In the genomic region with DNA sequence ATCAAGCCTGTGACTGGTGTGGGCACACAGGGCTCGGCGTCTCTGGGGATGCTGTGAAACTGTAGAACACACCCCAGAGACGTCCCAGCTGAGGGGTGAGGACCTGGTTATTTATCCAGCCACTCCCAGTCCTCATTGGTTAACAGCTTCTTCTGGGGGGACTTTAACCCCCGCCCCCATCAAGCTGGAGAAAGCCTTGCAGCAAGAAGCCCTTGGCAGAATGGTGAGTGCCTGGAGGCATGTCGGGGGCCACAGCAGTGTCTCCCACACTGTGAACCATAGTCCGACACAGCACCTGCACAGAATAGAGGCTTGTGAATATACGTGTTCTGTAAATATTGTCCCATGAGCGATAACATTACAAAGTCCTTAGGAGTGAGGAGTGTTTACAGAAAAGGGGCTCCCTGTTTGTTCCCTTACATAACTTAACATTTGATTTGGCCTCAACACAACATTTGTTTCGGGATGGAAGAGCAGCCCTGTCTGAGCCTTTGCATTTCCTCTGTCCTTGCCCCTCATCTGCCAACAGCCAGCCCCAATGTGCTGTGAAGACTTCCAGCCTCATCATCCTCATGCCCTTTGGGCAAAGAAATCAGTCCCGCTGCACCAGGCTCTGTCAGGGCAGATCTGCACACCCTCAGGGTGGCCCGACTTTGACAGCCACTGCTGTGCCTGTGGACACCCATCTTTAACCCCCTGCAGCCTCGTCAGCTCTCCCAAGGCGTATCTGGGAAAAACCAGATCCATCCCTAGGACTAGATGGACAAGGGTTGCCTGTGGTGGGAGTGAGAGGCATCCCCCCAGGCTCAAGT, we compare ENCODE assay signal across 1 cellular context.
TF ChIP-seq lines count a peak whose summit lies in the region.

No MANE protein-coding gene starts in this region.

TF ChIP-seq in HepG2, 621 proteins besides CTCF, POLR2A, EP300 and RAD21 (continued from another document and continues in another):
- TF ChIP-seq, protein P1, sequence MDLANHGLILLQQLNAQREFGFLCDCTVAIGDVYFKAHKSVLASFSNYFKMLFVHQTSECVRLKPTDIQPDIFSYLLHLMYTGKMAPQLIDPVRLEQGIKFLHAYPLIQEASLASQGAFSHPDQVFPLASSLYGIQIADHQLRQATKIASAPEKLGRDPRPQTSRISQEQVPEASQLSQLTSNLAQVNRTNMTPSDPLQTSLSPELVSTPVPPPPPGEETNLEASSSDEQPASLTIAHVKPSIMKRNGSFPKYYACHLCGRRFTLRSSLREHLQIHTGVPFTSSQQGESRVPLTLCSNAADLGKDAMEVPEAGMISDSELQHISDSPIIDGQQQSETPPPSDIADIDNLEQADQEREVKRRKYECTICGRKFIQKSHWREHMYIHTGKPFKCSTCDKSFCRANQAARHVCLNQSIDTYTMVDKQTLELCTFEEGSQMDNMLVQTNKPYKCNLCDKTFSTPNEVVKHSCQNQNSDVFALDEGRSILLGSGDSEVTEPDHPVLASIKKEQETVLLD (CRISPR knock-in tag; IDR thresholded peaks at IDR 0.05; ENCODE audit: low read depth) = no peak
- TF ChIP-seq ZNF230 (CRISPR knock-in tag; IDR thresholded peaks at IDR 0.05) (0 out of 2 replicates have a peak, but pooled peaks have one; percentile 43), RORA (CRISPR knock-in tag; IDR thresholded peaks at IDR 0.05) (0 out of 2 replicates have a peak, but pooled peaks have one; percentile 71), RARA (CRISPR knock-in tag; IDR thresholded peaks at IDR 0.05) (peak; percentile 98), DNMT3B (CRISPR knock-in tag; conservative IDR thresholded peaks at IDR 0.05) (0 out of 2 replicates have a peak, but pooled peaks have one; percentile 5), LCORL (IDR thresholded peaks at IDR 0.05) (no peak), LCORL (CRISPR knock-in tag; IDR thresholded peaks at IDR 0.05) (peak; percentile 99), PAX8 (CRISPR knock-in tag; IDR thresholded peaks at IDR 0.05; ENCODE audit: borderline replicate concordance) (no peak), NCOA5 (CRISPR knock-in tag; IDR thresholded peaks at IDR 0.05) (no peak), SP4 (CRISPR knock-in tag; IDR thresholded peaks at IDR 0.05) (peak; percentile 16; the same call in 1 of the 2 replicates), ZNF20 (CRISPR knock-in tag; IDR thresholded peaks at IDR 0.05) (no peak), SUZ12 (IDR thresholded peaks at IDR 0.05; ENCODE audit: low read depth, low read length) (no peak), ADNP (CRISPR knock-in tag; IDR thresholded peaks at IDR 0.05) (no peak), KLF15 (CRISPR knock-in tag; IDR thresholded peaks at IDR 0.05; ENCODE audit: borderline replicate concordance) (no peak; the same call in 1 of the 2 replicates), SAP130 (CRISPR knock-in tag; IDR thresholded peaks at IDR 0.05; ENCODE audit: low read depth) (peak; percentile 98), ZNF607 (CRISPR knock-in tag; IDR thresholded peaks at IDR 0.05; ENCODE audit: borderline replicate concordance) (peak; percentile 93), GLI4 (CRISPR knock-in tag; IDR thresholded peaks at IDR 0.05; ENCODE audit: borderline replicate concordance) (peak; percentile 68; the same call in 1 of the 2 replicates), SAFB2 (CRISPR knock-in tag; IDR thresholded peaks at IDR 0.05; ENCODE audit: borderline replicate concordance, low read depth) (peak; percentile 83; the same call in 1 of the 2 replicates), SCMH1 (CRISPR knock-in tag; IDR thresholded peaks at IDR 0.05; ENCODE audit: borderline replicate concordance) (no peak), NONO (IDR thresholded peaks at IDR 0.05) (no peak), NONO (CRISPR knock-in tag; conservative IDR thresholded peaks at IDR 0.05) (no peak), ZNF557 (CRISPR knock-in tag; IDR thresholded peaks at IDR 0.05) (peak; percentile 91), RBM22 (optimal IDR thresholded peaks at IDR 0.05; ENCODE audit: low read length) (peak; percentile 91)
- TF ChIP-seq, protein P2, sequence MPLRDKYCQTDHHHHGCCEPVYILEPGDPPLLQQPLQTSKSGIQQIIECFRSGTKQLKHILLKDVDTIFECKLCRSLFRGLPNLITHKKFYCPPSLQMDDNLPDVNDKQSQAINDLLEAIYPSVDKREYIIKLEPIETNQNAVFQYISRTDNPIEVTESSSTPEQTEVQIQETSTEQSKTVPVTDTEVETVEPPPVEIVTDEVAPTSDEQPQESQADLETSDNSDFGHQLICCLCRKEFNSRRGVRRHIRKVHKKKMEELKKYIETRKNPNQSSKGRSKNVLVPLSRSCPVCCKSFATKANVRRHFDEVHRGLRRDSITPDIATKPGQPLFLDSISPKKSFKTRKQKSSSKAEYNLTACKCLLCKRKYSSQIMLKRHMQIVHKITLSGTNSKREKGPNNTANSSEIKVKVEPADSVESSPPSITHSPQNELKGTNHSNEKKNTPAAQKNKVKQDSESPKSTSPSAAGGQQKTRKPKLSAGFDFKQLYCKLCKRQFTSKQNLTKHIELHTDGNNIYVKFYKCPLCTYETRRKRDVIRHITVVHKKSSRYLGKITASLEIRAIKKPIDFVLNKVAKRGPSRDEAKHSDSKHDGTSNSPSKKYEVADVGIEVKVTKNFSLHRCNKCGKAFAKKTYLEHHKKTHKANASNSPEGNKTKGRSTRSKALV (CRISPR knock-in tag; IDR thresholded peaks at IDR 0.05) = peak; percentile 79; the same call in 1 of the 2 replicates
- TF ChIP-seq, protein P3, sequence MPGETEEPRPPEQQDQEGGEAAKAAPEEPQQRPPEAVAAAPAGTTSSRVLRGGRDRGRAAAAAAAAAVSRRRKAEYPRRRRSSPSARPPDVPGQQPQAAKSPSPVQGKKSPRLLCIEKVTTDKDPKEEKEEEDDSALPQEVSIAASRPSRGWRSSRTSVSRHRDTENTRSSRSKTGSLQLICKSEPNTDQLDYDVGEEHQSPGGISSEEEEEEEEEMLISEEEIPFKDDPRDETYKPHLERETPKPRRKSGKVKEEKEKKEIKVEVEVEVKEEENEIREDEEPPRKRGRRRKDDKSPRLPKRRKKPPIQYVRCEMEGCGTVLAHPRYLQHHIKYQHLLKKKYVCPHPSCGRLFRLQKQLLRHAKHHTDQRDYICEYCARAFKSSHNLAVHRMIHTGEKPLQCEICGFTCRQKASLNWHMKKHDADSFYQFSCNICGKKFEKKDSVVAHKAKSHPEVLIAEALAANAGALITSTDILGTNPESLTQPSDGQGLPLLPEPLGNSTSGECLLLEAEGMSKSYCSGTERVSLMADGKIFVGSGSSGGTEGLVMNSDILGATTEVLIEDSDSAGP (CRISPR knock-in tag; IDR thresholded peaks at IDR 0.05; ENCODE audit: borderline replicate concordance) = peak; percentile 89; the same call in 1 of the 2 replicates
- TF ChIP-seq, protein P4, sequence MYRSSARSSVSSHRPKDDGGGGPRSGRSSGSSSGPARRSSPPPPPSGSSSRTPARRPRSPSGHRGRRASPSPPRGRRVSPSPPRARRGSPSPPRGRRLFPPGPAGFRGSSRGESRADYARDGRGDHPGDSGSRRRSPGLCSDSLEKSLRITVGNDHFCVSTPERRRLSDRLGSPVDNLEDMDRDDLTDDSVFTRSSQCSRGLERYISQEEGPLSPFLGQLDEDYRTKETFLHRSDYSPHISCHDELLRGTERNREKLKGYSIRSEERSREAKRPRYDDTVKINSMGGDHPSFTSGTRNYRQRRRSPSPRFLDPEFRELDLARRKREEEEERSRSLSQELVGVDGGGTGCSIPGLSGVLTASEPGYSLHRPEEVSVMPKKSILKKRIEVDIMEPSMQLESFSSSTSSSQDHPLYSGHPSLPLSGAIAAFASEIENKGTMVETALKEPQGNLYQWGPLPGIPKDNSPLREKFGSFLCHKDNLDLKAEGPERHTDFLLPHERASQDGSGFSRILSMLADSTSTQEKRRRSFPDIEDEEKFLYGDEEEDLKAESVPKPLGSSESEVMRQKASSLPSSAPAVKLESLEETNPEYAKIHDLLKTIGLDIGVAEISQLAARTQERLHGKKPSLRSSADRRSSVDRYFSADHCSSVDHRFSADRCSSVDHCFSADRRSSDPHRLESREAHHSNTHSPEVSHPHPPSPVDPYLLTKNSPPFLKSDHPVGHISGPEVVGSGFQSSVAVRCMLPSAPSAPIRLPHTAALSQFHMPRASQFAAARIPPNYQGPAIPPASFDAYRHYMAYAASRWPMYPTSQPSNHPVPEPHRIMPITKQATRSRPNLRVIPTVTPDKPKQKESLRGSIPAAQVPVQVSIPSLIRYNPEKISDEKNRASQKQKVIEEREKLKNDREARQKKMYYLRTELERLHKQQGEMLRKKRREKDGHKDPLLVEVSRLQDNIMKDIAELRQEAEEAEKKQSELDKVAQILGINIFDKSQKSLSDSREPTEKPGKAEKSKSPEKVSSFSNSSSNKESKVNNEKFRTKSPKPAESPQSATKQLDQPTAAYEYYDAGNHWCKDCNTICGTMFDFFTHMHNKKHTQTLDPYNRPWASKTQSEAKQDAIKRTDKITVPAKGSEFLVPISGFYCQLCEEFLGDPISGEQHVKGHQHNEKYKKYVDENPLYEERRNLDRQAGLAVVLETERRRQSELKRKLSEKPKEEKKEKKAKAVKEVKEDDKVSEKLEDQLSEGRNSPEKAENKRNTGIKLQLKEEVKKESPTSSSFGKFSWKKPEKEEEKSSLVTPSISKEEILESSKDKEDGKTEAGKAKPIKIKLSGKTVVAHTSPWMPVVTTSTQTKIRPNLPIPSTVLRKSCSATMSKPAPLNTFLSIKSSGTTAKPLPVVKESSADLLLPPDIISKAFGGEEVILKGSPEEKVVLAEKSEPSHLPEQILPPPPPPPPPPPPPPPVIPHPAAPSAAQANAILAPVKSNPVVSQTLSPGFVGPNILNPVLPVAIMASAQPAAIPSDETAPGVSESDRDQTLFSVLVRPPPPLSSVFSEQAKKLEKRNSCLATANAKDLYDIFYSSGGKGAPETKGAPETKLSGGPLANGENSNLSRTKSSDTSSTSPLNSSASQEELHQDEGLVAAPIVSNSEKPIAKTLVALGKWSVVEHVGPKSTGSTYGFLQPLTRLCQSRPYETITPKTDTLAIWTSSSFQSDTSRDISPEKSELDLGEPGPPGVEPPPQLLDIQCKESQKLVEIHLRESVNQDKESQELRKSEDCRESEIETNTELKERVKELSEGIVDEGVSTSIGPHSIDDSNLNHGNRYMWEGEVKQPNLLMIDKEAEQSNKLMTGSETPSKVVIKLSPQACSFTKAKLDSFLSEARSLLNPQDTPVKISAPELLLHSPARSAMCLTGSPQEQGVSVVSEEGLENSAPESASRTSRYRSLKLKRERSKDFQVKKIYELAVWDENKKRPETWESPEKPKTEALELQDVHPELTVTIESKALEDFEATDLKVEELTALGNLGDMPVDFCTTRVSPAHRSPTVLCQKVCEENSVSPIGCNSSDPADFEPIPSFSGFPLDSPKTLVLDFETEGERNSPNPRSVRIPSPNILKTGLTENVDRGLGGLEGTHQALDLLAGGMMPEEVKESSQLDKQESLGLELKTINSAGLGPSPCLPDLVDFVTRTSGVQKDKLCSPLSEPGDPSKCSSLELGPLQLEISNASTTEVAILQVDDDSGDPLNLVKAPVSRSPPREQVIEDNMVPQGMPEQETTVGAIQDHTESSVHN (CRISPR knock-in tag; IDR thresholded peaks at IDR 0.05) = no peak; the same call in none of the 2 replicates
- TF ChIP-seq, protein P5, sequence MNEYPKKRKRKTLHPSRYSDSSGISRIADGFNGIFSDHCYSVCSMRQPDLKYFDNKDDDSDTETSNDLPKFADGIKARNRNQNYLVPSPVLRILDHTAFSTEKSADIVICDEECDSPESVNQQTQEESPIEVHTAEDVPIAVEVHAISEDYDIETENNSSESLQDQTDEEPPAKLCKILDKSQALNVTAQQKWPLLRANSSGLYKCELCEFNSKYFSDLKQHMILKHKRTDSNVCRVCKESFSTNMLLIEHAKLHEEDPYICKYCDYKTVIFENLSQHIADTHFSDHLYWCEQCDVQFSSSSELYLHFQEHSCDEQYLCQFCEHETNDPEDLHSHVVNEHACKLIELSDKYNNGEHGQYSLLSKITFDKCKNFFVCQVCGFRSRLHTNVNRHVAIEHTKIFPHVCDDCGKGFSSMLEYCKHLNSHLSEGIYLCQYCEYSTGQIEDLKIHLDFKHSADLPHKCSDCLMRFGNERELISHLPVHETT (CRISPR knock-in tag; conservative IDR thresholded peaks at IDR 0.05) = no peak
- TF ChIP-seq, protein P6, sequence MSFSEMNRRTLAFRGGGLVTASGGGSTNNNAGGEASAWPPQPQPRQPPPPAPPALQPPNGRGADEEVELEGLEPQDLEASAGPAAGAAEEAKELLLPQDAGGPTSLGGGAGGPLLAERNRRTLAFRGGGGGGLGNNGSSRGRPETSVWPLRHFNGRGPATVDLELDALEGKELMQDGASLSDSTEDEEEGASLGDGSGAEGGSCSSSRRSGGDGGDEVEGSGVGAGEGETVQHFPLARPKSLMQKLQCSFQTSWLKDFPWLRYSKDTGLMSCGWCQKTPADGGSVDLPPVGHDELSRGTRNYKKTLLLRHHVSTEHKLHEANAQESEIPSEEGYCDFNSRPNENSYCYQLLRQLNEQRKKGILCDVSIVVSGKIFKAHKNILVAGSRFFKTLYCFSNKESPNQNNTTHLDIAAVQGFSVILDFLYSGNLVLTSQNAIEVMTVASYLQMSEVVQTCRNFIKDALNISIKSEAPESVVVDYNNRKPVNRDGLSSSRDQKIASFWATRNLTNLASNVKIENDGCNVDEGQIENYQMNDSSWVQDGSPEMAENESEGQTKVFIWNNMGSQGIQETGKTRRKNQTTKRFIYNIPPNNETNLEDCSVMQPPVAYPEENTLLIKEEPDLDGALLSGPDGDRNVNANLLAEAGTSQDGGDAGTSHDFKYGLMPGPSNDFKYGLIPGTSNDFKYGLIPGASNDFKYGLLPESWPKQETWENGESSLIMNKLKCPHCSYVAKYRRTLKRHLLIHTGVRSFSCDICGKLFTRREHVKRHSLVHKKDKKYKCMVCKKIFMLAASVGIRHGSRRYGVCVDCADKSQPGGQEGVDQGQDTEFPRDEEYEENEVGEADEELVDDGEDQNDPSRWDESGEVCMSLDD (CRISPR knock-in tag; IDR thresholded peaks at IDR 0.05; ENCODE audit: borderline replicate concordance) = peak; percentile 95; the same call in 1 of the 2 replicates
- TF ChIP-seq, protein P7, sequence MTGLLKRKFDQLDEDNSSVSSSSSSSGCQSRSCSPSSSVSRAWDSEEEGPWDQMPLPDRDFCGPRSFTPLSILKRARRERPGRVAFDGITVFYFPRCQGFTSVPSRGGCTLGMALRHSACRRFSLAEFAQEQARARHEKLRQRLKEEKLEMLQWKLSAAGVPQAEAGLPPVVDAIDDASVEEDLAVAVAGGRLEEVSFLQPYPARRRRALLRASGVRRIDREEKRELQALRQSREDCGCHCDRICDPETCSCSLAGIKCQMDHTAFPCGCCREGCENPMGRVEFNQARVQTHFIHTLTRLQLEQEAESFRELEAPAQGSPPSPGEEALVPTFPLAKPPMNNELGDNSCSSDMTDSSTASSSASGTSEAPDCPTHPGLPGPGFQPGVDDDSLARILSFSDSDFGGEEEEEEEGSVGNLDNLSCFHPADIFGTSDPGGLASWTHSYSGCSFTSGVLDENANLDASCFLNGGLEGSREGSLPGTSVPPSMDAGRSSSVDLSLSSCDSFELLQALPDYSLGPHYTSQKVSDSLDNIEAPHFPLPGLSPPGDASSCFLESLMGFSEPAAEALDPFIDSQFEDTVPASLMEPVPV (CRISPR knock-in tag; IDR thresholded peaks at IDR 0.05) = peak; percentile 69; the same call in 1 of the 2 replicates
